ENCODE assay signal across 8 cellular contexts in the genomic region with DNA sequence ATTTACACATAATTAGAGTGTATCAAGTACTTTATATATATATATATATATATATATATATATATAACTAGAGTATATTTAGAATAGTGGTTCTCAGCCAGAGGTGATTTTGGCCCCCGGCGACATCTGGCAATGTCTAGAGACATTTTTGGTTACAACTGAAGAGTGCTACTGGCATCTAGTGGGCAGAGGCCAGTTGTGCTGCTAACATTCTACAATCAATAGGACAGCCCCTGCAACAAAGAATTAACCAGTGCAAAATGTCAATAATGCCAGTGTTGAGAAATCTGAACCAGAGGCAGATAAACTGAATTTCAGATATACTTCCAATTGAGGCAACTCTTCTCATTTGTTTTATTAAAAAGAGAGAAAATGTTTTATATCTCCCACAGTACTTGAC. TPM values are rescaled to one million over a fixed set of nuclear protein-coding genes. Genes with fewer than 3 reads are reported as not detected.
DNase-seq lines count a peak whose midpoint lies in the region; ATAC-seq, FAIRE-seq and TF ChIP-seq lines count a peak whose summit lies in the region.

No MANE protein-coding gene starts in this region.

- H3K36me3 Mint-ChIP-seq in activated naive CD4-positive, alpha-beta T cell treated with anti-CD3 and anti-CD28 coated beads for 36 hours (ENCODE audit: low read depth) = peaks cover 55% of the 10 kb centered on the region

- H3K27ac Mint-ChIP-seq in activated naive CD4-positive, alpha-beta T cell treated with anti-CD3 and anti-CD28 coated beads for 36 hours = no peak overlapping the region

- no peaks in the 10 kb centered on the region for H3K9me3 Mint-ChIP-seq in activated naive CD4-positive, alpha-beta T cell treated with anti-CD3 and anti-CD28 coated beads for 36 hours

- TF ChIP-seq CTCF in LNCAP (IDR thresholded peaks at IDR 0.05) = peak; percentile 37

- H3K4me3 Mint-ChIP-seq in activated naive CD4-positive, alpha-beta T cell treated with anti-CD3 and anti-CD28 coated beads for 36 hours = no peak overlapping the region

- DNase-seq in NCI-H2227 (lab: John Stamatoyannopoulos, UW; ENCODE audit: unreplicated experiment) (peak; percentile 30), NCI-H2227 treated with DMSO at 0.1 percent for 48 hours (lab: John Stamatoyannopoulos, UW) (no peak), inferior parietal cortex (ENCODE audit: extremely low spot score) (peak; percentile 71), RCC 7860 (ENCODE audit: low spot score) (no peak)
- peak; percentile 26 for DNase-seq in activated naive CD4-positive, alpha-beta T cell treated with anti-CD3 and anti-CD28 coated beads for 36 hours

- ATAC-seq in GM21381 (IDR thresholded peaks at IDR 0.05; ENCODE audit: unreplicated experiment) = peak; percentile 69
- no peak for ATAC-seq in GM21515 (IDR thresholded peaks at IDR 0.05; ENCODE audit: unreplicated experiment)

- H3K4me1 Mint-ChIP-seq in activated naive CD4-positive, alpha-beta T cell treated with anti-CD3 and anti-CD28 coated beads for 36 hours (ENCODE audit: low read depth) = peaks cover 38% of the 10 kb centered on the region

- CTCF ChIA-PET in activated naive CD4-positive, alpha-beta T cell treated with anti-CD3 and anti-CD28 coated beads for 36 hours (lab: Charles Lee) = no interaction called here

- FAIRE-seq in RCC 7860 (lab: Jason Lieb, UNC) = no peak

- intact Hi-C loops in activated naive CD4-positive, alpha-beta T cell treated with anti-CD3 and anti-CD28 coated beads for 36 hours (cut with micrococcal nuclease) = no loop called here

- H3K27me3 Mint-ChIP-seq in activated naive CD4-positive, alpha-beta T cell treated with anti-CD3 and anti-CD28 coated beads for 36 hours (ENCODE audit: low read depth) = no peaks in the 10 kb centered on the region

RNA-seq across cellular contexts. Expression of gene GTF2A1, which starts 8.9 kb away (rescaled TPM):
- 10 to 100 TPM; 38.3 to 42.9 TPM for total RNA-seq in activated naive CD4-positive, alpha-beta T cell treated with anti-CD3 and anti-CD28 coated beads for 36 hours

Comparison
In these comparisons a context has a peak if more than half of its experiments do, and no peak if none do; other contexts are left out.
1. DNase-seq: peak in NCI-H2227 (single experiment), activated naive CD4-positive, alpha-beta T cell treated with anti-CD3 and anti-CD28 coated beads for 36 hours (single experiment) and inferior parietal cortex (single experiment); none in NCI-H2227 treated with DMSO at 0.1 percent for 48 hours (single experiment) and RCC 7860 (single experiment).